Comparison of ENCODE assay signal across 20 cellular contexts in the genomic region with DNA sequence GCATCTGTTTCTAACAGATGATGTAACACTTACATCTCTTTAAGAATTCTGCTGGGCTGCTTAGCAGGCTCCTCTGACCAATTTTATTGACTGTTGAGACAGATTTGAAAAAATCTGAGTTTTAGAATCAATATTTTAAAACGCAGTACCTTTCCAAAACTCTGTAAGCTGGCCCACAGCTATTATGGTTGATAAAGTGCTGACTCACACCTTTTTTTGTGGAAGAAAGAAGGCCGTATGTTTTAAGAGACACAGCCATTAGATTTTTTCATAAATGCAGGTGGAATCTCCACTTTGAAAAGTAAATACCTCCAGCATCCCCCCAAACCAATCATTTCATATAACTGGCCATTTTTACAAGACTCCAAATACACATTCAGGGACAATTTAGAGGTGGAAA.
DNase-seq lines count a peak whose midpoint lies in the region; ATAC-seq, FAIRE-seq and TF ChIP-seq lines count a peak whose summit lies in the region.
"Had no signal": no experiment of that assay in that cellular context is flagged by ENCODE, and none has a peak within 500 bp of the region (broad histone marks: within the 10 kb centered on the region; RNA-seq: fewer than 3 reads in every experiment).

No MANE protein-coding gene starts in this region.

- no peak for TF ChIP-seq EP300 in A549 (IDR thresholded peaks at IDR 0.05)

- H3K4me2 ChIP-seq in A549, result no peak overlapping the region
- no peak overlapping the region for H3K4me2 ChIP-seq in IMR-90 (ENCODE audit: low read depth, low read length)

- H3K4me1 Mint-ChIP-seq in endodermal cell, result no peaks in the 10 kb centered on the region
- no peaks in the 10 kb centered on the region for H3K4me1 Mint-ChIP-seq in activated naive CD4-positive, alpha-beta T cell treated with anti-CD3 and anti-CD28 coated beads for 36 hours (ENCODE audit: low read depth)
- H3K4me1 Mint-ChIP-seq: CD4-positive, alpha-beta memory T cell had no signal

- H2BK15ac ChIP-seq in IMR-90 (ENCODE audit: low read depth, low read length), result no peak overlapping the region

- H4K8ac ChIP-seq in IMR-90 (ENCODE audit: low read depth in 2 of 2, low read length in 2 of 2), result no peak overlapping the region

- H3K4me1 ChIP-seq in A549, result 0 out of 3 replicates have a peak, but pooled peaks cover 2% of the 10 kb centered on the region
- H3K4me1 ChIP-seq in IMR-90 (ENCODE audit: control insufficient read depth, insufficient read depth, low read length), result no peaks in the 10 kb centered on the region
- no peaks in the 10 kb centered on the region for H3K4me1 ChIP-seq in endodermal cell (ENCODE audit: control insufficient read depth, insufficient read depth, low read length)
- H3K4me1 ChIP-seq: HAP-1 had no signal

- no peak overlapping the region for H4K91ac ChIP-seq in IMR-90 (ENCODE audit: insufficient read depth, low read depth, low read length)

- no peaks in the 10 kb centered on the region for H3K36me3 ChIP-seq in IMR-90 (ENCODE audit: control insufficient read depth, insufficient read depth, low read length)
- no peaks in the 10 kb centered on the region for H3K36me3 ChIP-seq in endodermal cell (ENCODE audit: control insufficient read depth, insufficient read depth, low read length)
- H3K36me3 ChIP-seq: HAP-1 had no signal

- H3K9me3 ChIP-seq in A549, result no peaks in the 10 kb centered on the region
- H3K9me3 ChIP-seq in IMR-90 (ENCODE audit: control insufficient read depth, insufficient read depth, low read length), result no peaks in the 10 kb centered on the region
- H3K9me3 ChIP-seq in endodermal cell (ENCODE audit: control insufficient read depth, low read length), result no peaks in the 10 kb centered on the region
- H3K9me3 ChIP-seq: HAP-1 had no signal

- no peaks in the 10 kb centered on the region for H3K79me1 ChIP-seq in IMR-90 (ENCODE audit: low read depth in 1 of 2, low read length in 2 of 2)

- no peak overlapping the region for H2BK5ac ChIP-seq in IMR-90 (ENCODE audit: low read depth, low read length, poor library complexity, severe bottlenecking)

- no TSS peak for BruUV-seq in IMR-90 (replicated peaks; lab: Mats Ljungman, UMichigan)

- no peaks in the 10 kb centered on the region for H3K36me3 Mint-ChIP-seq in endodermal cell (ENCODE audit: low read depth)
- H3K36me3 Mint-ChIP-seq in activated naive CD4-positive, alpha-beta T cell treated with anti-CD3 and anti-CD28 coated beads for 36 hours (ENCODE audit: low read depth), result no peaks in the 10 kb centered on the region
- H3K36me3 Mint-ChIP-seq: CD4-positive, alpha-beta memory T cell had no signal

- no peaks in the 10 kb centered on the region for H3K9me3 Mint-ChIP-seq in endodermal cell
- no peaks in the 10 kb centered on the region for H3K9me3 Mint-ChIP-seq in activated naive CD4-positive, alpha-beta T cell treated with anti-CD3 and anti-CD28 coated beads for 36 hours

- TF ChIP-seq CTCF in A549 (IDR thresholded peaks at IDR 0.05) (no peak), IMR-90 (conservative IDR thresholded peaks at IDR 0.05; ENCODE audit: low read depth, low read length) (no peak), endodermal cell (conservative IDR thresholded peaks at IDR 0.05) (no peak)

- intact Hi-C loops in IMR-90 (cut with micrococcal nuclease), result no loop called here
- intact Hi-C loops in activated naive CD4-positive, alpha-beta T cell treated with anti-CD3 and anti-CD28 coated beads for 36 hours (cut with micrococcal nuclease), result no loop called here

- no peaks in the 10 kb centered on the region for H3K27me3 Mint-ChIP-seq in endodermal cell (ENCODE audit: insufficient read depth)
- no peaks in the 10 kb centered on the region for H3K27me3 Mint-ChIP-seq in activated naive CD4-positive, alpha-beta T cell treated with anti-CD3 and anti-CD28 coated beads for 36 hours (ENCODE audit: low read depth)

- H3K27ac ChIP-seq in A549 (peak overlapping the region in 1 of 2 experiments; percentile 69; a peak in 3 of 6 replicates), IMR-90 (ENCODE audit: insufficient read depth, low read length) (no peak overlapping the region), endodermal cell (ENCODE audit: low read depth, low read length) (no peak overlapping the region)
- H3K27ac ChIP-seq: GM23248 had no signal

- peak overlapping the region; percentile 61 for H3K27ac Mint-ChIP-seq in endodermal cell
- H3K27ac Mint-ChIP-seq in activated naive CD4-positive, alpha-beta T cell treated with anti-CD3 and anti-CD28 coated beads for 36 hours, result no peak overlapping the region
- H3K27ac Mint-ChIP-seq: CD4-positive, alpha-beta memory T cell; HFFc6 had no signal

- no peak overlapping the region for H3K23ac ChIP-seq in IMR-90 (ENCODE audit: low read depth, low read length)

- no peak for TF ChIP-seq POLR2A in A549 (IDR thresholded peaks at IDR 0.05; ENCODE audit: low read length)
- TF ChIP-seq POLR2A in IMR-90 (IDR thresholded peaks at IDR 0.05; ENCODE audit: low read depth, low read length), result no peak

- no peak overlapping the region for H3K14ac ChIP-seq in IMR-90 (replicated peaks; ENCODE audit: low read depth, low read length)

- no peak overlapping the region for H2AFZ ChIP-seq in IMR-90 (replicated peaks; ENCODE audit: low read length, poor library complexity)
- H2AFZ ChIP-seq: GM23248 had no signal

- no peak overlapping the region for H4K5ac ChIP-seq in IMR-90 (ENCODE audit: low read depth, low read length)

- H3K4me3 Mint-ChIP-seq in endodermal cell, result no peak overlapping the region
- H3K4me3 Mint-ChIP-seq in activated naive CD4-positive, alpha-beta T cell treated with anti-CD3 and anti-CD28 coated beads for 36 hours, result no peak overlapping the region
- H3K4me3 Mint-ChIP-seq: CD4-positive, alpha-beta memory T cell; HFFc6 had no signal

- H3K4me3 ChIP-seq in A549 (no peak overlapping the region), IMR-90 (ENCODE audit: insufficient read depth, low read depth, low read length) (no peak overlapping the region), endodermal cell (ENCODE audit: low read length) (no peak overlapping the region)
- H3K4me3 ChIP-seq: GM23248, HAP-1 had no signal

- in situ Hi-C loops in IMR-90 (cut with MboI; ENCODE audit: low sequenced_read_pairs), result no loop called here

- H4K20me1 ChIP-seq in IMR-90 (ENCODE audit: insufficient read depth, low read length), result no peaks in the 10 kb centered on the region

- no peak overlapping the region for H3K56ac ChIP-seq in IMR-90 (ENCODE audit: extremely low read depth, insufficient read depth, low read length)

- H3K9ac ChIP-seq in IMR-90 (ENCODE audit: low read depth, low read length) (no peak overlapping the region), endodermal cell (ENCODE audit: extremely low read depth, low read length, poor library complexity, severe bottlenecking) (no peak overlapping the region)
- H3K9ac ChIP-seq: GM23248 had no signal

- TF ChIP-seq RAD21 in A549 (conservative IDR thresholded peaks at IDR 0.05 in 1 of 2, IDR thresholded peaks at IDR 0.05 in 1 of 2) (no peak), IMR-90 (IDR thresholded peaks at IDR 0.05; ENCODE audit: low read length) (no peak)

- H3K18ac ChIP-seq in IMR-90 (ENCODE audit: low read depth, low read length), result no peak overlapping the region

- no peaks in the 10 kb centered on the region; the same call in 1 of the 2 replicates for H3K27me3 ChIP-seq in IMR-90 (ENCODE audit: control insufficient read depth, insufficient read depth, low read length)
- no peaks in the 10 kb centered on the region for H3K27me3 ChIP-seq in endodermal cell (ENCODE audit: control insufficient read depth, insufficient read depth, low read length, poor library complexity, severe bottlenecking)

- H3K9me1 ChIP-seq in IMR-90 (ENCODE audit: insufficient read depth, low read length), result peaks cover 2% of the 10 kb centered on the region; the same call in 1 of the 2 replicates

- H2BK20ac ChIP-seq in IMR-90 (ENCODE audit: low read depth, low read length), result no peak overlapping the region

- no peak overlapping the region for H2AK5ac ChIP-seq in IMR-90 (ENCODE audit: low read depth, low read length)

- ATAC-seq in A549 (no peak), IMR-90 (ENCODE audit: low read depth) (no peak), HG03159 (IDR thresholded peaks at IDR 0.05; ENCODE audit: unreplicated experiment) (no peak)

- WGBS in A549 (ENCODE audit: missing lambda C conversion rate), result 56% methylated on average over 2 of the region's 2 CpGs
- WGBS in IMR-90 (ENCODE audit: extremely low coverage in 2 of 2, insufficient read length in 1 of 2), 2 experiments, result no CpG with 5 or more reads among the region's 2 CpGs
- 98% methylated on average over 2 of the region's 2 CpGs; no CpG with 5 or more reads in 1 of the 2 experiments for WGBS in endodermal cell (ENCODE audit: insufficient coverage in 1 of 2, insufficient read length in 1 of 2), 2 experiments

- no peak overlapping the region for H2AK9ac ChIP-seq in IMR-90 (replicated peaks; ENCODE audit: low read depth, low read length, poor library complexity)

- H3K4ac ChIP-seq in IMR-90 (ENCODE audit: low read depth, low read length), result no peak overlapping the region

- dilution Hi-C loops in IMR-90 (cut with HindIII; ENCODE audit: low sequenced_read_pairs, unreplicated experiment), result loop anchor here (25.0 kb wide), 1 partner anchor 198 kb away; no protein-coding TSS in a partner anchor

- CTCF ChIA-PET in A549 (lab: Yijun Ruan, JAX) (interaction anchor here (1.6 to 1.8 kb wide), 2 partner anchors 11 to 20 kb away, joined by 5 to 6 read pairs; no protein-coding TSS in a partner anchor), IMR-90 (lab: Yijun Ruan, JAX) (no interaction called here)
- CTCF ChIA-PET in activated naive CD4-positive, alpha-beta T cell treated with anti-CD3 and anti-CD28 coated beads for 36 hours (lab: Charles Lee), result interaction anchor here (1.2 kb wide), 1 partner anchor 9 kb away, joined by 3 read pairs; no protein-coding TSS in a partner anchor

- no peak overlapping the region for H2BK120ac ChIP-seq in IMR-90 (ENCODE audit: low read depth, low read length)

- no peak for FAIRE-seq in A549 (lab: Jason Lieb, UNC)
- FAIRE-seq: GM12891, GM18507, H54 had no signal

- DNase-seq in A549 (ENCODE audit: low read depth in 1 of 2, low spot score in 1 of 2), result no peak
- no peak for DNase-seq in IMR-90
- no peak for DNase-seq in endodermal cell
- no peak for DNase-seq in activated naive CD4-positive, alpha-beta T cell treated with anti-CD3 and anti-CD28 coated beads for 36 hours
- DNase-seq in middle frontal gyrus (ENCODE audit: extremely low spot score, low spot score), result no peak
- DNase-seq: 8988T; C1 segment of cervical spinal cord; Calu3; CD4-positive, alpha-beta memory T cell; COR-L47; DMS53; DMS79 treated with DMSO at 0.1 percent for 48 hours; GF-D8; GM23248; HFFc6 had no signal

- POLR2A ChIA-PET in A549 (lab: Yijun Ruan, JAX), result no interaction called here
- POLR2A ChIA-PET in IMR-90 (lab: Charles Lee; ENCODE audit: unreplicated experiment), result no interaction called here

TF ChIP-seq in A549, 52 proteins besides CTCF, POLR2A, EP300 and RAD21 (continues in another document):
- no peak for TF ChIP-seq FOSL2 (IDR thresholded peaks at IDR 0.05)
- no peak for TF ChIP-seq FOSL2 (CRISPR knock-in tag; IDR thresholded peaks at IDR 0.05)
- TF ChIP-seq MAFK (IDR thresholded peaks at IDR 0.05; ENCODE audit: partially characterized antibody), result peak; percentile 90
- no peak for TF ChIP-seq JUNB (IDR thresholded peaks at IDR 0.05)

TF ChIP-seq in IMR-90, 13 proteins besides CTCF, POLR2A, EP300 and RAD21 (continues in another document):
- TF ChIP-seq MXI1 (IDR thresholded peaks at IDR 0.05; ENCODE audit: borderline replicate concordance, low read depth, low read length), result no peak
- 0 out of 2 replicates have a peak, but pooled peaks have one; percentile 17 for TF ChIP-seq NFE2L2 (IDR thresholded peaks at IDR 0.05; ENCODE audit: low read depth, low read length)
